ENCODE assay signal across 9 cellular contexts in genomic region chr3:122572940-122573412, GRCh38. TPM values are rescaled to one million over a fixed set of nuclear protein-coding genes. Genes with fewer than 3 reads are reported as not detected.
DNase-seq lines count a peak whose midpoint lies in the region; ATAC-seq and TF ChIP-seq lines count a peak whose summit lies in the region.
"Had no signal": no experiment of that assay in that cellular context is flagged by ENCODE, and none has a peak within 500 bp of the region (broad histone marks: within the 10 kb centered on the region; RNA-seq: fewer than 3 reads in every experiment).

No MANE protein-coding gene starts in this region.

- no peaks in the 10 kb centered on the region for H3K9me3 Mint-ChIP-seq in naive thymus-derived CD8-positive, alpha-beta T cell

- H3K27me3 Mint-ChIP-seq in naive thymus-derived CD8-positive, alpha-beta T cell = no peaks in the 10 kb centered on the region

- H3K27ac ChIP-seq in ACC112 (ENCODE audit: low read depth, low read length) = peak overlapping the region; percentile 40
- H3K27ac ChIP-seq: cardiac muscle cell had no signal

- no peak for TF ChIP-seq CTCF in astrocyte of the spinal cord (IDR thresholded peaks at IDR 0.05; ENCODE audit: low read depth, low read length)

- peaks cover 27% of the 10 kb centered on the region for H3K79me2 ChIP-seq in ACC112 (ENCODE audit: control insufficient read depth, insufficient read depth, low read length, unreplicated experiment)

- in situ Hi-C loops in astrocyte of the spinal cord (cut with HindIII; ENCODE audit: low sequenced_read_pairs) = no loop called here

- H3K4me1 ChIP-seq in ACC112 (ENCODE audit: control insufficient read depth, insufficient read depth, low read length, unreplicated experiment) = peaks cover 45% of the 10 kb centered on the region

- peaks cover 42% of the 10 kb centered on the region for H3K36me3 ChIP-seq in ACC112 (ENCODE audit: insufficient read depth, low read length)
- H3K36me3 ChIP-seq: cardiac muscle cell had no signal

- peak overlapping the region in 1 of 10 donors; percentile 25 for H3K4me3 Mint-ChIP-seq in naive thymus-derived CD8-positive, alpha-beta T cell

- peaks cover 25 to 77% (median 59%) of the 10 kb centered on the region in 4 donors for H3K4me1 Mint-ChIP-seq in naive thymus-derived CD8-positive, alpha-beta T cell

- H3K27ac Mint-ChIP-seq in naive thymus-derived CD8-positive, alpha-beta T cell = peak overlapping the region in 9 of 10 donors; percentile 7 to 88 (median 77)

- no peak overlapping the region for H2AFZ ChIP-seq in ACC112 (ENCODE audit: low read length, unreplicated experiment)

- no peaks in the 10 kb centered on the region for H3K27me3 ChIP-seq in ACC112 (ENCODE audit: insufficient read depth, low read length)

- DNase-seq in NOMO-1 (lab: John Stamatoyannopoulos, UW; ENCODE audit: unreplicated experiment in 2 of 2) (peak; percentile 44 to 70), astrocyte of the spinal cord (ENCODE audit: low read depth, low spot score) (peak; percentile 30), HUDEP-2 (lab: John Stamatoyannopoulos, UW; ENCODE audit: unreplicated experiment in 76 of 76) (no peak), NCI-H2227 (lab: John Stamatoyannopoulos, UW; ENCODE audit: unreplicated experiment) (no peak)
- DNase-seq in naive thymus-derived CD8-positive, alpha-beta T cell = peak in 1 of 10 donors; percentile 25

- POLR2A ChIA-PET in naive thymus-derived CD8-positive, alpha-beta T cell (lab: Charles Lee) = no interaction called here

- ATAC-seq in GM21423 (IDR thresholded peaks at IDR 0.05; ENCODE audit: unreplicated experiment) (peak; percentile 24), HG03280 (IDR thresholded peaks at IDR 0.05; ENCODE audit: unreplicated experiment) (no peak)
- ATAC-seq in naive thymus-derived CD8-positive, alpha-beta T cell = no peak

- H3K4me3 ChIP-seq in ACC112 (ENCODE audit: low read depth, low read length) (no peak overlapping the region), astrocyte of the spinal cord (ENCODE audit: low read depth, low read length) (no peak overlapping the region)
- H3K4me3 ChIP-seq: cardiac muscle cell had no signal

- peaks cover 4 to 58% (median 39%) of the 10 kb centered on the region in 3 donors for H3K36me3 Mint-ChIP-seq in naive thymus-derived CD8-positive, alpha-beta T cell

RNA-seq across cellular contexts. Expression of gene PARP15, which starts 4.5 kb away (rescaled TPM):
- total RNA-seq in naive thymus-derived CD8-positive, alpha-beta T cell = 10 to 100 TPM; 56.9 to 61.9 TPM
- 1 to 10 TPM; 5.4 to 8.4 (median 6.9) TPM for polyA plus RNA-seq in naive thymus-derived CD8-positive, alpha-beta T cell
- total RNA-seq: cardiac muscle cell had no signal

RNA-seq across cellular contexts. Expression of gene DTX3L, which starts 8.8 kb away (rescaled TPM):
- 10 to 100 TPM; 35.1 to 40.6 TPM for total RNA-seq in naive thymus-derived CD8-positive, alpha-beta T cell
- 10 to 100 TPM; 20.2 to 27.6 (median 26.3) TPM for polyA plus RNA-seq in naive thymus-derived CD8-positive, alpha-beta T cell

RNA-seq across cellular contexts. Expression of gene PARP9, which starts 8.9 kb away (rescaled TPM):
- 10 to 100 TPM; 19.2 to 21.5 TPM for total RNA-seq in naive thymus-derived CD8-positive, alpha-beta T cell
- 10 to 100 TPM; 18.0 to 30.8 (median 18.6) TPM for polyA plus RNA-seq in naive thymus-derived CD8-positive, alpha-beta T cell

RNA-seq across cellular contexts. Expression of gene KPNA1, which starts 58.2 kb away (rescaled TPM):
- total RNA-seq in naive thymus-derived CD8-positive, alpha-beta T cell = 10 to 100 TPM; 74.2 to 78.2 TPM
- 10 to 100 TPM; 36.9 to 49.5 (median 41.7) TPM for polyA plus RNA-seq in naive thymus-derived CD8-positive, alpha-beta T cell

Comparison
In these comparisons a context has a peak if more than half of its experiments do, and no peak if none do; other contexts are left out.
1. DNase-seq: peak in NOMO-1 (2 of 2) and astrocyte of the spinal cord (single experiment); none in HUDEP-2 (0 of 76) and NCI-H2227 (single experiment).